In genomic region chr11:112150517-112150916, GRCh38 we compare ENCODE assay signal across 27 cellular contexts. TPM values are rescaled to one million over a fixed set of nuclear protein-coding genes. Genes with fewer than 3 reads are reported as not detected.
"Had no signal": no experiment of that assay in that cellular context is flagged by ENCODE, and none has a peak within 500 bp of the region (broad histone marks: within the 10 kb centered on the region; RNA-seq: fewer than 3 reads in every experiment).

No MANE protein-coding gene starts in this region.

- H3K27me3 Mint-ChIP-seq: activated T-cell treated with anti-CD3 and anti-CD28 coated beads, Interleukin-2, amount 50 U/mL, for 24 hours; activated T-helper 17 cell treated with anti-CD3 and anti-CD28 coated beads, Interleukin-2, amount 50 U/mL, for 72 hours; central memory CD8-positive, alpha-beta T cell had no signal

- H3K9me3 Mint-ChIP-seq: activated naive CD4-positive, alpha-beta T cell treated with anti-CD3 and anti-CD28 coated beads, Interleukin-2, amount 50 U/mL, for 72 hours; activated T-cell treated with anti-CD3 and anti-CD28 coated beads, Interleukin-2, amount 50 U/mL, for 24 hours; activated T-helper 17 cell treated with anti-CD3 and anti-CD28 coated beads, Interleukin-2, amount 50 U/mL, for 72 hours; central memory CD8-positive, alpha-beta T cell; naive thymus-derived CD8-positive, alpha-beta T cell; stimulated activated naive CD8-positive, alpha-beta T cell treated with anti-CD3 and anti-CD28 coated beads, Interleukin-15, Interleukin-2, amounts not matched to agents 100 ng/mL and 50 ng/mL, for 24 hours; T-helper 2 cell treated with Interferon-gamma antibody and Interleukin-4, amounts not matched to agents 5 μg/mL and 100 μg/mL, for 36 hours had no signal

- H3K4me3 Mint-ChIP-seq: activated T-cell treated with anti-CD3 and anti-CD28 coated beads, Interleukin-2, amount 50 U/mL, for 24 hours; activated T-helper 17 cell treated with anti-CD3 and anti-CD28 coated beads, Interleukin-2, amount 50 U/mL, for 72 hours; central memory CD8-positive, alpha-beta T cell; naive thymus-derived CD8-positive, alpha-beta T cell; stimulated activated naive CD8-positive, alpha-beta T cell treated with anti-CD3 and anti-CD28 coated beads, Interleukin-15, Interleukin-2, amounts not matched to agents 100 ng/mL and 50 ng/mL, for 24 hours; T-helper 2 cell treated with Interferon-gamma antibody and Interleukin-4, amounts not matched to agents 5 μg/mL and 100 μg/mL, for 36 hours had no signal

- H3K4me1 Mint-ChIP-seq: activated T-helper 17 cell treated with anti-CD3 and anti-CD28 coated beads, Interleukin-2, amount 50 U/mL, for 72 hours; central memory CD8-positive, alpha-beta T cell; naive thymus-derived CD8-positive, alpha-beta T cell had no signal

- H3K4me1 ChIP-seq: ascending aorta, colonic mucosa, heart right ventricle, lower lobe of right lung, psoas muscle, tibial nerve had no signal

- H3K27me3 ChIP-seq: ascending aorta, brain microvascular endothelial cell, colonic mucosa, heart right ventricle, neutrophil, ovary, tibial nerve had no signal

- H3K36me3 Mint-ChIP-seq: activated naive CD4-positive, alpha-beta T cell treated with anti-CD3 and anti-CD28 coated beads, Interleukin-2, amount 50 U/mL, for 72 hours; naive thymus-derived CD8-positive, alpha-beta T cell had no signal

- H3K27ac ChIP-seq: ascending aorta, brain microvascular endothelial cell, colonic mucosa, epithelial cell of prostate, heart right ventricle, lower lobe of right lung, neutrophil, ovary, psoas muscle, WERI-Rb-1 had no signal

- H3K4me3 ChIP-seq: ascending aorta, colonic mucosa, heart right ventricle, lower lobe of right lung, ovary, psoas muscle, tibial nerve had no signal

- H3K9me3 ChIP-seq: ascending aorta, colonic mucosa, heart right ventricle, lower lobe of right lung, neutrophil, ovary, psoas muscle, tibial nerve had no signal

- H3K36me3 ChIP-seq: ascending aorta, brain microvascular endothelial cell, colonic mucosa, ovary, WERI-Rb-1 had no signal

- DNase-seq: activated CD4-positive, alpha-beta T cell treated with anti-CD3 and anti-CD28 coated beads, Interleukin-2, amount 50 U/mL, for 4 hours; activated CD4-positive, CD25-positive, alpha-beta regulatory T cell treated with anti-CD3 and anti-CD28 coated beads, Interleukin-2, amount 50 U/mL, for 72 hours; activated CD8-positive, alpha-beta memory T cell treated with anti-CD3 and anti-CD28 coated beads for 24 hours; activated CD8-positive, alpha-beta memory T cell treated with anti-CD3 and anti-CD28 coated beads, Interleukin-2, amount 50 U/mL, for 4 hours; activated T-cell treated with anti-CD3 and anti-CD28 coated beads, Interleukin-2, amount 50 U/mL, for 24 hours; brain microvascular endothelial cell; colonic mucosa; heart right ventricle; lower lobe of right lung; naive thymus-derived CD8-positive, alpha-beta T cell; ovary; psoas muscle; right cardiac atrium; stimulated activated CD4-positive, alpha-beta T cell treated with anti-CD3 and anti-CD28 coated beads, Interleukin-12 subunit alpha, Interleukin-12 subunit beta, amount 100 ng/mL, for 4 hours; stimulated activated CD4-positive, alpha-beta T cell treated with anti-CD3 and anti-CD28 coated beads, Interleukin-4, amount 100 ng/mL, for 4 hours; WERI-Rb-1 had no signal

- H3K27ac Mint-ChIP-seq: activated naive CD4-positive, alpha-beta T cell treated with anti-CD3 and anti-CD28 coated beads, Interleukin-2, amount 50 U/mL, for 72 hours; activated T-cell treated with anti-CD3 and anti-CD28 coated beads, Interleukin-2, amount 50 U/mL, for 24 hours; activated T-helper 17 cell treated with anti-CD3 and anti-CD28 coated beads, Interleukin-2, amount 50 U/mL, for 72 hours; naive thymus-derived CD8-positive, alpha-beta T cell; stimulated activated naive CD8-positive, alpha-beta T cell treated with anti-CD3 and anti-CD28 coated beads, Interleukin-15, Interleukin-2, amounts not matched to agents 100 ng/mL and 50 ng/mL, for 24 hours; T-helper 2 cell treated with Interferon-gamma antibody and Interleukin-4, amounts not matched to agents 5 μg/mL and 100 μg/mL, for 36 hours had no signal

RNA-seq across cellular contexts. Expression of gene IL18, which starts 13.4 kb away (rescaled TPM):
- total RNA-seq: activated naive CD4-positive, alpha-beta T cell treated with anti-CD3 and anti-CD28 coated beads, Interleukin-2, amount 50 U/mL, for 72 hours; activated T-helper 17 cell treated with anti-CD3 and anti-CD28 coated beads, Interleukin-2, amount 50 U/mL, for 72 hours; naive thymus-derived CD8-positive, alpha-beta T cell had no signal

RNA-seq across cellular contexts. Expression of gene TEX12, which starts 16.7 kb away (rescaled TPM):
- total RNA-seq: ascending aorta, lower lobe of right lung had no signal
- polyA plus RNA-seq: adipose tissue; keratinocyte; naive thymus-derived CD8-positive, alpha-beta T cell had no signal

RNA-seq across cellular contexts. Expression of gene BCO2, which starts 24.8 kb away (rescaled TPM):
- total RNA-seq: ascending aorta had no signal
- polyA plus RNA-seq: naive thymus-derived CD8-positive, alpha-beta T cell had no signal
